14 cellular contexts compared by ENCODE assay signal in genomic region chr21:33685613-33686197, GRCh38. TPM values are rescaled to one million over a fixed set of nuclear protein-coding genes. Genes with fewer than 3 reads are reported as not detected.
DNase-seq lines count a peak whose midpoint lies in the region; ATAC-seq, FAIRE-seq and TF ChIP-seq lines count a peak whose summit lies in the region.
"Had no signal": no experiment of that assay in that cellular context is flagged by ENCODE, and none has a peak within 500 bp of the region (broad histone marks: within the 10 kb centered on the region; RNA-seq: fewer than 3 reads in every experiment).

No MANE protein-coding gene starts in this region.

- H3K4me3 ChIP-seq in A549 = no peak overlapping the region
- H3K4me3 ChIP-seq in mammary epithelial cell (replicated peaks in 1 of 3; ENCODE audit: insufficient read depth in 1 of 3, low read depth in 2 of 3, low read length in 3 of 3) = peak overlapping the region in 1 of 3 experiments; percentile 22
- H3K4me3 ChIP-seq in dorsolateral prefrontal cortex = peak overlapping the region in 1 of 59 donors; percentile 11
- H3K4me3 ChIP-seq: esophagus muscularis mucosa had no signal

- BruUV-seq in mammary epithelial cell (replicated peaks; lab: Mats Ljungman, UMichigan) = no TSS peak

- CTCF ChIA-PET in A549 (lab: Yijun Ruan, JAX) = interaction anchor here (0.6 to 1.3 kb wide), 3 partner anchors 24 to 1350 kb away, joined by 3 to 5 read pairs (median 4); no protein-coding TSS in a partner anchor
- CTCF ChIA-PET in mammary epithelial cell (lab: Charles Lee; ENCODE audit: low non-redundant PET) = interaction anchor here (1.1 kb wide), 1 partner anchor 80 kb away, joined by 3 read pairs; no protein-coding TSS in a partner anchor

- intact Hi-C loops in mammary epithelial cell (cut with micrococcal nuclease) = loop anchor here (1.0 to 2.0 kb wide), 2 partner anchors 21 to 30 kb away; no protein-coding TSS in a partner anchor
- intact Hi-C loops in left colon (cut with DNase I, micrococcal nuclease) = no loop called here
- intact Hi-C loops in dorsolateral prefrontal cortex (cut with DNase I) = no loop called here

- no peaks in the 10 kb centered on the region for H4K20me1 ChIP-seq in mammary epithelial cell (ENCODE audit: insufficient read depth, low read length)

- H3K27me3 ChIP-seq in mammary epithelial cell (ENCODE audit: insufficient read depth, low read length) (no peaks in the 10 kb centered on the region), dorsolateral prefrontal cortex (no peaks in the 10 kb centered on the region)
- H3K27me3 ChIP-seq: esophagus muscularis mucosa had no signal

- DNase-seq in A549 (ENCODE audit: low read depth in 1 of 2, low spot score in 1 of 2) (no peak), HTR-8/SVneo (ENCODE audit: insufficient read length, low spot score) (peak; percentile 25), mammary epithelial cell (peak; percentile 40), left colon (no peak), dorsolateral prefrontal cortex (no peak), OCI-M2 (lab: John Stamatoyannopoulos, UW; ENCODE audit: unreplicated experiment) (no peak)
- DNase-seq: activated T-cell treated with anti-CD3 and anti-CD28 coated beads, Interleukin-2, amount 50 U/mL, for 72 hours; NCI-H1105; retina; stimulated activated naive CD4-positive, alpha-beta T cell treated with Interleukin-2 at 50 U/mL for 16 hours had no signal

- ATAC-seq in A549 (no peak), left colon (peak; percentile 86), HG03039 (IDR thresholded peaks at IDR 0.05; ENCODE audit: unreplicated experiment) (no peak), HG02981 (IDR thresholded peaks at IDR 0.05; ENCODE audit: unreplicated experiment) (no peak)
- ATAC-seq: activated T-cell treated with anti-CD3 and anti-CD28 coated beads, Interleukin-2, amount 50 U/mL, for 72 hours had no signal

- H3K9ac ChIP-seq in mammary epithelial cell (ENCODE audit: insufficient read depth, low read length) = no peak overlapping the region

- dilution Hi-C loops in mammary epithelial cell (cut with HindIII; ENCODE audit: low sequenced_read_pairs) = no loop called here

- H3K79me2 ChIP-seq in mammary epithelial cell (ENCODE audit: insufficient read depth, low read length) = peaks cover 83% of the 10 kb centered on the region

- TF ChIP-seq POLR2A in A549 (IDR thresholded peaks at IDR 0.05; ENCODE audit: low read length) = no peak

- TF ChIP-seq CTCF in A549 (IDR thresholded peaks at IDR 0.05) (no peak), mammary epithelial cell (conservative IDR thresholded peaks at IDR 0.05 in 1 of 2, IDR thresholded peaks at IDR 0.05 in 1 of 2; ENCODE audit: extremely low read depth in 1 of 2, insufficient read depth in 1 of 2, low read depth in 1 of 2, low read length in 2 of 2) (no peak), dorsolateral prefrontal cortex (IDR thresholded peaks at IDR 0.05 in 54 of 56, conservative IDR thresholded peaks at IDR 0.05 in 2 of 56; ENCODE audit: low read depth in 1 of 56, partially characterized antibody in 56 of 56) (no peak)

- in situ Hi-C loops in mammary epithelial cell (cut with MboI; ENCODE audit: low sequenced_read_pairs in 2 of 2) = no loop called here

- no peak for TF ChIP-seq EP300 in A549 (IDR thresholded peaks at IDR 0.05)

- H3K9me3 ChIP-seq in A549 (no peaks in the 10 kb centered on the region), mammary epithelial cell (replicated peaks; ENCODE audit: insufficient read depth, low read length) (no peaks in the 10 kb centered on the region)
- H3K9me3 ChIP-seq: esophagus muscularis mucosa had no signal

- H3K27ac ChIP-seq in A549 (peak overlapping the region in 1 of 2 experiments; percentile 45; a peak in 2 of 6 replicates), mammary epithelial cell (ENCODE audit: insufficient read depth, low read depth, low read length) (peak overlapping the region; percentile 77), dorsolateral prefrontal cortex (peak overlapping the region in 6 of 59 donors; percentile 3 to 43 (median 22))
- H3K27ac ChIP-seq: C4-2B had no signal

- H3K36me3 ChIP-seq in mammary epithelial cell (ENCODE audit: insufficient read depth, low read length) = peaks cover under 1% of the 10 kb centered on the region
- H3K36me3 ChIP-seq: esophagus muscularis mucosa had no signal

- FAIRE-seq in A549 (lab: Jason Lieb, UNC) (no peak), HTR-8/SVneo (lab: Jason Lieb, UNC) (no peak)

- POLR2A ChIA-PET in A549 (lab: Yijun Ruan, JAX) = interaction anchor here (1.0 kb wide), 1 partner anchor 30 kb away, joined by 5 read pairs; no protein-coding TSS in a partner anchor

- no peak for TF ChIP-seq RAD21 in A549 (conservative IDR thresholded peaks at IDR 0.05 in 1 of 2, IDR thresholded peaks at IDR 0.05 in 1 of 2)

- peak overlapping the region; percentile 62 for H3K4me2 ChIP-seq in A549
- peak overlapping the region; percentile 60 for H3K4me2 ChIP-seq in mammary epithelial cell (ENCODE audit: insufficient read depth, low read depth, low read length)

- H3K4me1 ChIP-seq in A549 (peaks cover 52% of the 10 kb centered on the region), mammary epithelial cell (ENCODE audit: insufficient read depth, low read length) (peaks cover 44% of the 10 kb centered on the region)

- no peak overlapping the region for H2AFZ ChIP-seq in mammary epithelial cell (ENCODE audit: low read depth, low read length)

TF ChIP-seq in A549, 52 proteins besides CTCF, POLR2A, EP300 and RAD21:
- TF ChIP-seq NR3C1 (IDR thresholded peaks at IDR 0.05) = no peak
- TF ChIP-seq MAZ (IDR thresholded peaks at IDR 0.05; ENCODE audit: borderline replicate concordance, low read depth, low read length) = no peak
- TF ChIP-seq HOXB13 (CRISPR knock-in tag; IDR thresholded peaks at IDR 0.05; ENCODE audit: low read depth) = no peak
- no peak for TF ChIP-seq JUN (IDR thresholded peaks at IDR 0.05)
- no peak for TF ChIP-seq GATA3 (IDR thresholded peaks at IDR 0.05; ENCODE audit: borderline replicate concordance)
- TF ChIP-seq HOXB5 (CRISPR knock-in tag; IDR thresholded peaks at IDR 0.05) = no peak
- no peak for TF ChIP-seq PBX3 (IDR thresholded peaks at IDR 0.05)
- no peak for TF ChIP-seq CBX8 (IDR thresholded peaks at IDR 0.05)
- TF ChIP-seq RNF2 (IDR thresholded peaks at IDR 0.05; ENCODE audit: borderline replicate concordance, low read depth) = no peak
- no peak for TF ChIP-seq FOSB (CRISPR knock-in tag; IDR thresholded peaks at IDR 0.05)
- no peak for TF ChIP-seq CHD4 (IDR thresholded peaks at IDR 0.05; ENCODE audit: borderline replicate concordance)

RNA-seq across cellular contexts. Expression of gene ITSN1, which starts 43.4 kb away (rescaled TPM):
- polyA plus RNA-seq in A549 (2011; rRNA removed) (23.7 and 24.4 TPM in 2 replicates), A549 (2017; fragmentation: RNase III; extraction: RNeasy Plus Mini Kit Qiagen cat#74134 plus additional on column Dnase treatment) (15.2 to 17.0 TPM (median 16.7 TPM) in 3 replicates), mammary epithelial cell (37.3 TPM)
- polyA plus RNA-seq in A549 (2012; cell fraction: cytosol; rRNA removed) = 20.2 and 23.8 TPM in 2 replicates
- polyA plus RNA-seq in A549 (2012; cell fraction: nucleus; rRNA removed) = 28.0 and 32.0 TPM in 2 replicates
- 24.1 and 28.0 TPM in 2 replicates for polyA minus RNA-seq in A549 (2011; rRNA and poly(A)+ RNA removed)
- total RNA-seq in mammary epithelial cell (10 to 100 TPM; 18.7 to 34.0 TPM), left colon (10 to 100 TPM; 31.3 to 36.9 TPM), dorsolateral prefrontal cortex (100 to 1,000 TPM in 91 of 120 experiments, 10 to 100 TPM in 29; 55.2 to 156 (median 114) TPM)
- polyA minus RNA-seq in mammary epithelial cell = 32.1 TPM

RNA-seq across cellular contexts. Expression of gene CRYZL1, which starts 44.2 kb away (rescaled TPM):
- 34.3 and 38.9 TPM in 2 replicates for polyA plus RNA-seq in A549 (2011; rRNA removed)
- polyA plus RNA-seq in A549 (2012; cell fraction: cytosol; rRNA removed) = 9.4 and 9.8 TPM in 2 replicates
- 7.4 and 8.6 TPM in 2 replicates for polyA plus RNA-seq in A549 (2012; cell fraction: nucleus; rRNA removed)
- 15.2 to 17.4 TPM (median 15.6 TPM) in 3 replicates for polyA plus RNA-seq in A549 (2017; fragmentation: RNase III; extraction: RNeasy Plus Mini Kit Qiagen cat#74134 plus additional on column Dnase treatment)
- 14.4 and 17.5 TPM in 2 replicates for polyA minus RNA-seq in A549 (2011; rRNA and poly(A)+ RNA removed)
- 10 to 100 TPM; 21.0 to 21.4 TPM for total RNA-seq in mammary epithelial cell
- polyA plus RNA-seq in mammary epithelial cell = 21.5 TPM
- polyA minus RNA-seq in mammary epithelial cell = 8.9 TPM
- 10 to 100 TPM; 34.7 to 37.2 TPM for total RNA-seq in left colon
- total RNA-seq in dorsolateral prefrontal cortex = 10 to 100 TPM; 45.4 to 86.9 (median 65.7) TPM

Comparison
In these comparisons a context has a peak if more than half of its experiments do, and no peak if none do; other contexts are left out.
1. DNase-seq: peak in HTR-8/SVneo (single experiment) and mammary epithelial cell (single experiment); none in A549 (0 of 2), left colon (0 of 2), dorsolateral prefrontal cortex (0 of 10) and OCI-M2 (single experiment).